19 cellular contexts compared by ENCODE assay signal in the genomic region with DNA sequence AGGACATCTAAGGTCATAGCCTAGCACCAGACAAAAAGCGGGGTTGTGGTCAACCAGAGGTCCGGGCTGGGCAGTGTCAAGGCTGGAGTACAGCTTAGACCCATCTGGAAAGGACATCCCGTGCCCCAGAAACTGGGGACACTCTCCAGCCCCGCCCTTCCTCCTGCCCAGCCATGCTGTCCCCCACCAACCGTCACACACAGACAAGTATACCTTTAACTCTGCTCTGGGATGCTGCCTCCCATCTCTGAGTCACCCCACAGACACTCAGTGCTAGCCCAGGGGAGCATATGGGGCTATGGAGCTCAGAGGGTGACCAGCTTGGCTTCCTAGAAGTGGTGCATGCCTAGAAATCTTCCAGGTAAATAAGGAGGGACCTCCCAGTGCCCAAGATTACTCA. TPM values are rescaled to one million over a fixed set of nuclear protein-coding genes. Genes with fewer than 3 reads are reported as not detected.
DNase-seq lines count a peak whose midpoint lies in the region; ATAC-seq, FAIRE-seq and TF ChIP-seq lines count a peak whose summit lies in the region.
"Had no signal": no experiment of that assay in that cellular context is flagged by ENCODE, and none has a peak within 500 bp of the region (broad histone marks: within the 10 kb centered on the region; RNA-seq: fewer than 3 reads in every experiment).

No MANE protein-coding gene starts in this region.

- no peaks in the 10 kb centered on the region for H3K36me3 ChIP-seq in IMR-90 (ENCODE audit: control insufficient read depth, insufficient read depth, low read length)
- peaks cover 0 to 28% of the 10 kb centered on the region in 2 donors for H3K36me3 ChIP-seq in left lung
- H3K36me3 ChIP-seq: BE2C had no signal

- no peaks in the 10 kb centered on the region for H3K9me1 ChIP-seq in IMR-90 (ENCODE audit: insufficient read depth, low read length)

- no peaks in the 10 kb centered on the region; the same call in 1 of the 2 replicates for H4K20me1 ChIP-seq in IMR-90 (ENCODE audit: insufficient read depth, low read length)

- H3K4ac ChIP-seq in IMR-90 (ENCODE audit: low read depth, low read length): no peak overlapping the region

- no peak overlapping the region for H3K9ac ChIP-seq in IMR-90 (ENCODE audit: low read depth, low read length)

- H3K9me3 Mint-ChIP-seq in stimulated activated effector memory CD8-positive, alpha-beta T cell treated with anti-CD3 and anti-CD28 coated beads, Interleukin-12 subunit alpha, Interleukin-12 subunit beta, amount 100 ng/mL, for 72 hours: no peaks in the 10 kb centered on the region
- no peaks in the 10 kb centered on the region for H3K9me3 Mint-ChIP-seq in activated CD8-positive, alpha-beta T cell treated with anti-CD3 and anti-CD28 coated beads for 36 hours

- POLR2A ChIA-PET in IMR-90 (lab: Charles Lee; ENCODE audit: unreplicated experiment): no interaction called here
- POLR2A ChIA-PET in activated CD8-positive, alpha-beta T cell treated with anti-CD3 and anti-CD28 coated beads for 36 hours (lab: Charles Lee): no interaction called here

- ATAC-seq in IMR-90 (ENCODE audit: low read depth): peak; percentile 70; the same call in 1 of the 2 replicates
- ATAC-seq in left lung: no peak
- no peak for ATAC-seq in stimulated activated effector memory CD8-positive, alpha-beta T cell treated with anti-CD3 and anti-CD28 coated beads, Interleukin-12 subunit alpha, Interleukin-12 subunit beta, amount 100 ng/mL, for 72 hours
- no peak for ATAC-seq in activated CD8-positive, alpha-beta T cell treated with anti-CD3 and anti-CD28 coated beads for 36 hours
- ATAC-seq: PC-3 had no signal

- H3K14ac ChIP-seq in IMR-90 (replicated peaks; ENCODE audit: low read depth, low read length): no peak overlapping the region

- H2BK15ac ChIP-seq in IMR-90 (ENCODE audit: low read depth, low read length): no peak overlapping the region

- FAIRE-seq in GM12892 (lab: Jason Lieb, UNC): no peak
- FAIRE-seq: H1 had no signal

- H3K9me3 ChIP-seq in IMR-90 (ENCODE audit: control insufficient read depth, insufficient read depth, low read length) (no peaks in the 10 kb centered on the region), left lung (no peaks in the 10 kb centered on the region)
- H3K9me3 ChIP-seq: BE2C had no signal

- 69% methylated on average over 4 of the region's 5 CpGs; no CpG with 5 or more reads in 1 of the 2 experiments for WGBS in IMR-90 (ENCODE audit: extremely low coverage in 2 of 2, insufficient read length in 1 of 2), 2 experiments

- TF ChIP-seq RAD21 in IMR-90 (IDR thresholded peaks at IDR 0.05; ENCODE audit: low read length): no peak

- no peak overlapping the region for H3K23ac ChIP-seq in IMR-90 (ENCODE audit: low read depth, low read length)

- H2AK5ac ChIP-seq in IMR-90 (ENCODE audit: low read depth, low read length): peak overlapping the region; percentile 66; the same call in 1 of the 2 replicates

- H2BK20ac ChIP-seq in IMR-90 (ENCODE audit: low read depth, low read length): no peak overlapping the region

- no peak overlapping the region for H3K4me3 Mint-ChIP-seq in stimulated activated effector memory CD8-positive, alpha-beta T cell treated with anti-CD3 and anti-CD28 coated beads, Interleukin-12 subunit alpha, Interleukin-12 subunit beta, amount 100 ng/mL, for 72 hours
- H3K4me3 Mint-ChIP-seq in activated CD8-positive, alpha-beta T cell treated with anti-CD3 and anti-CD28 coated beads for 36 hours: no peak overlapping the region
- H3K4me3 Mint-ChIP-seq: CD4-positive, alpha-beta memory T cell had no signal

- peak overlapping the region; percentile 57 for H2AFZ ChIP-seq in IMR-90 (replicated peaks; ENCODE audit: low read length, poor library complexity)

- dilution Hi-C loops in IMR-90 (cut with HindIII; ENCODE audit: low sequenced_read_pairs, unreplicated experiment): no loop called here

- H3K27ac Mint-ChIP-seq in stimulated activated effector memory CD8-positive, alpha-beta T cell treated with anti-CD3 and anti-CD28 coated beads, Interleukin-12 subunit alpha, Interleukin-12 subunit beta, amount 100 ng/mL, for 72 hours: peak overlapping the region; percentile 7
- H3K27ac Mint-ChIP-seq in activated CD8-positive, alpha-beta T cell treated with anti-CD3 and anti-CD28 coated beads for 36 hours: no peak overlapping the region

- CTCF ChIA-PET in IMR-90 (lab: Yijun Ruan, JAX): no interaction called here
- CTCF ChIA-PET in activated CD8-positive, alpha-beta T cell treated with anti-CD3 and anti-CD28 coated beads for 36 hours (lab: Charles Lee): no interaction called here

- in situ Hi-C loops in IMR-90 (cut with MboI; ENCODE audit: low sequenced_read_pairs): loop anchor here (5.0 kb wide), 1 partner anchor 33 kb away; no protein-coding TSS in a partner anchor

- H2BK5ac ChIP-seq in IMR-90 (ENCODE audit: low read depth, low read length, poor library complexity, severe bottlenecking): no peak overlapping the region

- no peak overlapping the region for H3K4me2 ChIP-seq in IMR-90 (ENCODE audit: low read depth, low read length)

- H3K36me3 Mint-ChIP-seq in stimulated activated effector memory CD8-positive, alpha-beta T cell treated with anti-CD3 and anti-CD28 coated beads, Interleukin-12 subunit alpha, Interleukin-12 subunit beta, amount 100 ng/mL, for 72 hours: no peaks in the 10 kb centered on the region
- no peaks in the 10 kb centered on the region for H3K36me3 Mint-ChIP-seq in activated CD8-positive, alpha-beta T cell treated with anti-CD3 and anti-CD28 coated beads for 36 hours (ENCODE audit: low read depth)
- H3K36me3 Mint-ChIP-seq: CD4-positive, alpha-beta memory T cell had no signal

- H3K4me1 ChIP-seq in IMR-90 (ENCODE audit: control insufficient read depth, insufficient read depth, low read length) (no peaks in the 10 kb centered on the region), left lung (peaks cover 0 to 24% of the 10 kb centered on the region in 2 donors)
- H3K4me1 ChIP-seq: BE2C had no signal

- no peak overlapping the region for H3K27ac ChIP-seq in IMR-90 (ENCODE audit: insufficient read depth, low read length)
- no peak overlapping the region for H3K27ac ChIP-seq in left lung

- H4K8ac ChIP-seq in IMR-90 (ENCODE audit: low read depth in 2 of 2, low read length in 2 of 2): no peak overlapping the region

- H2BK120ac ChIP-seq in IMR-90 (ENCODE audit: low read depth, low read length): no peak overlapping the region

- H3K56ac ChIP-seq in IMR-90 (ENCODE audit: extremely low read depth, insufficient read depth, low read length): no peak overlapping the region

- TF ChIP-seq POLR2A in IMR-90 (IDR thresholded peaks at IDR 0.05; ENCODE audit: low read depth, low read length): no peak
- no peak for TF ChIP-seq POLR2A in GM12892 (IDR thresholded peaks at IDR 0.05; ENCODE audit: low read depth, low read length)

- no peaks in the 10 kb centered on the region for H3K4me1 Mint-ChIP-seq in stimulated activated effector memory CD8-positive, alpha-beta T cell treated with anti-CD3 and anti-CD28 coated beads, Interleukin-12 subunit alpha, Interleukin-12 subunit beta, amount 100 ng/mL, for 72 hours
- no peaks in the 10 kb centered on the region for H3K4me1 Mint-ChIP-seq in activated CD8-positive, alpha-beta T cell treated with anti-CD3 and anti-CD28 coated beads for 36 hours (ENCODE audit: low read depth)
- H3K4me1 Mint-ChIP-seq: CD4-positive, alpha-beta memory T cell had no signal

- peaks cover 8% of the 10 kb centered on the region; the same call in 1 of the 2 replicates for H3K27me3 ChIP-seq in IMR-90 (ENCODE audit: control insufficient read depth, insufficient read depth, low read length)
- no peaks in the 10 kb centered on the region for H3K27me3 ChIP-seq in left lung
- H3K27me3 ChIP-seq: BE2C had no signal

- TF ChIP-seq CTCF in IMR-90 (conservative IDR thresholded peaks at IDR 0.05; ENCODE audit: low read depth, low read length): no peak
- TF ChIP-seq CTCF in left lung (IDR thresholded peaks at IDR 0.05): no peak
- no peak for TF ChIP-seq CTCF in activated CD8-positive, alpha-beta T cell treated with anti-CD3 and anti-CD28 coated beads for 36 hours (IDR thresholded peaks at IDR 0.05)

- H3K27me3 Mint-ChIP-seq in activated CD8-positive, alpha-beta T cell treated with anti-CD3 and anti-CD28 coated beads for 36 hours: no peaks in the 10 kb centered on the region

- no peaks in the 10 kb centered on the region for H3K79me1 ChIP-seq in IMR-90 (ENCODE audit: low read depth in 1 of 2, low read length in 2 of 2)

- H2AK9ac ChIP-seq in IMR-90 (replicated peaks; ENCODE audit: low read depth, low read length, poor library complexity): no peak overlapping the region

- BruUV-seq in IMR-90 (replicated peaks; lab: Mats Ljungman, UMichigan): no TSS peak

- H3K4me3 ChIP-seq in IMR-90 (ENCODE audit: insufficient read depth, low read depth, low read length): no peak overlapping the region
- no peak overlapping the region for H3K4me3 ChIP-seq in left lung

- DNase-seq in ELR (ENCODE audit: low read depth) (peak; percentile 65), IMR-90 (peak; percentile 23), left lung (peak; percentile 21 to 37), SK-N-DZ (ENCODE audit: low spot score) (no peak), GM12892 (ENCODE audit: insufficient read length) (no peak)
- DNase-seq in stimulated activated effector memory CD8-positive, alpha-beta T cell treated with anti-CD3 and anti-CD28 coated beads, Interleukin-12 subunit alpha, Interleukin-12 subunit beta, amount 100 ng/mL, for 72 hours (ENCODE audit: low spot score in 2 of 2): no peak
- DNase-seq in activated CD8-positive, alpha-beta T cell treated with anti-CD3 and anti-CD28 coated beads for 36 hours: no peak
- DNase-seq: BE2C; CD4-positive, alpha-beta memory T cell; DMS79; GF-D8; NCI-H1092; NCI-H2107; NCI-H345; NCI-H69; NK-92 treated with Interleukin-12 subunit alpha and Interleukin-12 subunit beta, amount 100 ng/mL, for 24 hours; PC-3 had no signal

- no peak overlapping the region for H4K91ac ChIP-seq in IMR-90 (ENCODE audit: insufficient read depth, low read depth, low read length)

- no peak overlapping the region for H3K18ac ChIP-seq in IMR-90 (ENCODE audit: low read depth, low read length)

- intact Hi-C loops in IMR-90 (cut with micrococcal nuclease) (no loop called here), left lung (cut with DNase I) (no loop called here)
- intact Hi-C loops in activated CD8-positive, alpha-beta T cell treated with anti-CD3 and anti-CD28 coated beads for 36 hours (cut with micrococcal nuclease): no loop called here

- H4K5ac ChIP-seq in IMR-90 (ENCODE audit: low read depth, low read length): no peak overlapping the region

RNA-seq across cellular contexts. Expression of gene TIE1, which starts 8.8 kb away (rescaled TPM):
- 2.3 and 3.3 TPM in 2 replicates for total RNA-seq in IMR-90 (2012; rRNA removed)
- polyA plus RNA-seq in IMR-90 (2012; rRNA removed): 7.5 and 8.5 TPM in 2 replicates
- polyA plus RNA-seq in IMR-90 (2012; cell fraction: cytosol; rRNA removed): 3.5 and 5.9 TPM in 2 replicates
- 9.5 and 18.0 TPM in 2 replicates for polyA plus RNA-seq in IMR-90 (2012; cell fraction: nucleus; rRNA removed; ENCODE audit: low replicate concordance)
- 10 to 100 TPM; 38.5 to 67.8 TPM for total RNA-seq in left lung
- not detected in 2 replicates for polyA plus RNA-seq in SK-N-DZ (2014; cell fraction: cytosol; rRNA removed)
- polyA plus RNA-seq in SK-N-DZ (2014; cell fraction: nucleus; rRNA removed): not detected in 2 replicates
- under 1 TPM in 1 of 2 experiments, not detected in 1; 0.25 TPM for total RNA-seq in activated CD8-positive, alpha-beta T cell treated with anti-CD3 and anti-CD28 coated beads for 36 hours
- 1.3 TPM for polyA plus RNA-seq in GM12892 (2012; ENCODE audit: missing spikeins)
- total RNA-seq: CD4-positive, alpha-beta memory T cell; HT-29 had no signal
- polyA plus RNA-seq: CD4-positive, alpha-beta memory T cell had no signal

RNA-seq across cellular contexts. Expression of gene C1orf210, which starts 24.2 kb away (rescaled TPM):
- total RNA-seq in IMR-90 (2012; rRNA removed) (not detected in 2 replicates), left lung (10 to 100 TPM; 13.1 to 22.5 TPM)
- not detected in 2 replicates for polyA plus RNA-seq in IMR-90 (2012; rRNA removed)
- 0.05 TPM in 1 of 2 replicates, not detected in the other for polyA plus RNA-seq in IMR-90 (2012; cell fraction: cytosol; rRNA removed)
- polyA plus RNA-seq in IMR-90 (2012; cell fraction: nucleus; rRNA removed; ENCODE audit: low replicate concordance): not detected in 2 replicates
- not detected in 2 replicates for polyA plus RNA-seq in SK-N-DZ (2014; cell fraction: cytosol; rRNA removed)
- not detected in 2 replicates for polyA plus RNA-seq in SK-N-DZ (2014; cell fraction: nucleus; rRNA removed)
- total RNA-seq in activated CD8-positive, alpha-beta T cell treated with anti-CD3 and anti-CD28 coated beads for 36 hours: not detected
- polyA plus RNA-seq in GM12892 (2012; ENCODE audit: missing spikeins): not detected
- total RNA-seq: CD4-positive, alpha-beta memory T cell had no signal
- polyA plus RNA-seq: CD4-positive, alpha-beta memory T cell had no signal

RNA-seq across cellular contexts. Expression of gene MPL, which starts 28.0 kb away (rescaled TPM):
- total RNA-seq in IMR-90 (2012; rRNA removed) (not detected in 2 replicates), left lung (under 1 TPM; 0.24 to 0.67 TPM)
- polyA plus RNA-seq in IMR-90 (2012; rRNA removed): 0.12 TPM in 1 of 2 replicates, not detected in the other
- polyA plus RNA-seq in IMR-90 (2012; cell fraction: cytosol; rRNA removed): 0.02 TPM in 1 of 2 replicates, not detected in the other
- not detected in 2 replicates for polyA plus RNA-seq in IMR-90 (2012; cell fraction: nucleus; rRNA removed; ENCODE audit: low replicate concordance)
- not detected in 2 replicates for polyA plus RNA-seq in SK-N-DZ (2014; cell fraction: cytosol; rRNA removed)
- polyA plus RNA-seq in SK-N-DZ (2014; cell fraction: nucleus; rRNA removed): not detected in 2 replicates
- total RNA-seq in activated CD8-positive, alpha-beta T cell treated with anti-CD3 and anti-CD28 coated beads for 36 hours: not detected
- not detected for polyA plus RNA-seq in GM12892 (2012; ENCODE audit: missing spikeins)
- total RNA-seq: CD4-positive, alpha-beta memory T cell; H1; PC-3 had no signal
- polyA plus RNA-seq: CD4-positive, alpha-beta memory T cell had no signal

RNA-seq across cellular contexts. Expression of gene TMEM125, which starts 39.8 kb away (rescaled TPM):
- total RNA-seq in IMR-90 (2012; rRNA removed): under 0.01 TPM in 1 of 2 replicates, not detected in the other
- 0.03 and 0.10 TPM in 2 replicates for polyA plus RNA-seq in IMR-90 (2012; rRNA removed)
- polyA plus RNA-seq in IMR-90 (2012; cell fraction: cytosol; rRNA removed): 0.09 and 0.14 TPM in 2 replicates
- polyA plus RNA-seq in IMR-90 (2012; cell fraction: nucleus; rRNA removed; ENCODE audit: low replicate concordance): 0.06 and 0.24 TPM in 2 replicates
- 100 to 1,000 TPM; 104 to 202 TPM for total RNA-seq in left lung
- polyA plus RNA-seq in SK-N-DZ (2014; cell fraction: cytosol; rRNA removed): not detected in 2 replicates
- not detected in 2 replicates for polyA plus RNA-seq in SK-N-DZ (2014; cell fraction: nucleus; rRNA removed)
- under 1 TPM in 1 of 2 experiments, not detected in 1; 0.81 TPM for total RNA-seq in activated CD8-positive, alpha-beta T cell treated with anti-CD3 and anti-CD28 coated beads for 36 hours
- not detected for polyA plus RNA-seq in GM12892 (2012; ENCODE audit: missing spikeins)
- total RNA-seq: CD4-positive, alpha-beta memory T cell had no signal
- polyA plus RNA-seq: CD4-positive, alpha-beta memory T cell had no signal

RNA-seq across cellular contexts. Expression of gene CDC20, which starts 49.2 kb away (rescaled TPM):
- total RNA-seq in IMR-90 (2012; rRNA removed): 78.0 and 103 TPM in 2 replicates
- polyA plus RNA-seq in IMR-90 (2012; rRNA removed): 107 and 115 TPM in 2 replicates
- polyA plus RNA-seq in IMR-90 (2012; cell fraction: cytosol; rRNA removed): 75.5 and 90.0 TPM in 2 replicates
- 26.3 and 75.6 TPM in 2 replicates for polyA plus RNA-seq in IMR-90 (2012; cell fraction: nucleus; rRNA removed; ENCODE audit: low replicate concordance)
- total RNA-seq in left lung: 10 to 100 TPM in 1 of 2 donors, 1 to 10 TPM in 1; 7.9 to 18.0 TPM
- polyA plus RNA-seq in SK-N-DZ (2014; cell fraction: cytosol; rRNA removed): 162 and 165 TPM in 2 replicates
- 94.2 and 103 TPM in 2 replicates for polyA plus RNA-seq in SK-N-DZ (2014; cell fraction: nucleus; rRNA removed)
- 100 to 1,000 TPM; 160 to 167 TPM for total RNA-seq in activated CD8-positive, alpha-beta T cell treated with anti-CD3 and anti-CD28 coated beads for 36 hours
- 42.4 TPM for polyA plus RNA-seq in GM12892 (2012; ENCODE audit: missing spikeins)

Comparison
In these comparisons a context has a peak if more than half of its experiments do, and no peak if none do; other contexts are left out.
1. DNase-seq: peak in ELR (single experiment), IMR-90 (single experiment) and left lung (2 of 2); none in stimulated activated effector memory CD8-positive, alpha-beta T cell treated with anti-CD3 and anti-CD28 coated beads, Interleukin-12 subunit alpha, Interleukin-12 subunit beta, amount 100 ng/mL, for 72 hours (0 of 2), SK-N-DZ (single experiment), activated CD8-positive, alpha-beta T cell treated with anti-CD3 and anti-CD28 coated beads for 36 hours (single experiment) and GM12892 (single experiment).
2. RNA of gene C1orf210, which starts 24.2 kb away (total RNA-seq): 13.1 to 22.5 TPM in left lung; not detected in IMR-90 and not detected in activated CD8-positive, alpha-beta T cell treated with anti-CD3 and anti-CD28 coated beads for 36 hours; every median in the first group is over 10 times any median in the second.